In genomic region chr4:1792832-1793495, GRCh38 we compare ENCODE assay signal across 1 cellular context.
TF ChIP-seq lines count a peak whose summit lies in the region.

Gene FGFR3, plus strand, starts transcription at chr4:1793293. Its CDS starts 642 bp downstream, at chr4:1793935.

TF ChIP-seq in HepG2, 621 proteins besides CTCF, POLR2A, EP300 and RAD21 (continued from another document and continues in another):
- TF ChIP-seq TEAD2 (CRISPR knock-in tag; IDR thresholded peaks at IDR 0.05) (no peak), RFX1 (IDR thresholded peaks at IDR 0.05) (no peak), RCOR2 (CRISPR knock-in tag; IDR thresholded peaks at IDR 0.05) (no peak), FOXJ3 (CRISPR knock-in tag; IDR thresholded peaks at IDR 0.05; ENCODE audit: borderline replicate concordance) (no peak), HCFC1 (IDR thresholded peaks at IDR 0.05; ENCODE audit: low read depth, low read length) (no peak), NFATC3 (CRISPR knock-in tag; IDR thresholded peaks at IDR 0.05) (no peak), HOXA9 (CRISPR knock-in tag; IDR thresholded peaks at IDR 0.05; ENCODE audit: borderline replicate concordance) (no peak), NFYC (CRISPR knock-in tag; IDR thresholded peaks at IDR 0.05) (no peak), TARDBP (CRISPR knock-in tag; IDR thresholded peaks at IDR 0.05) (no peak), HNRNPUL1 (IDR thresholded peaks at IDR 0.05; ENCODE audit: low read depth, low read length) (no peak), ZNF800 (CRISPR knock-in tag; IDR thresholded peaks at IDR 0.05) (no peak), SRF (IDR thresholded peaks at IDR 0.05; ENCODE audit: low read depth, low read length) (no peak), ZNF17 (CRISPR knock-in tag; IDR thresholded peaks at IDR 0.05) (no peak), GATAD2A (CRISPR knock-in tag; IDR thresholded peaks at IDR 0.05) (peak; percentile 31; the same call in 1 of the 2 replicates), SKIL (CRISPR knock-in tag; IDR thresholded peaks at IDR 0.05; ENCODE audit: borderline replicate concordance) (no peak), ZNF441 (CRISPR knock-in tag; IDR thresholded peaks at IDR 0.05; ENCODE audit: borderline replicate concordance) (no peak), ZNF552 (CRISPR knock-in tag; IDR thresholded peaks at IDR 0.05; ENCODE audit: borderline replicate concordance) (no peak), ZNF687 (CRISPR knock-in tag; IDR thresholded peaks at IDR 0.05) (peak; percentile 86), KLF15 (CRISPR knock-in tag; IDR thresholded peaks at IDR 0.05; ENCODE audit: borderline replicate concordance) (no peak), ZNF883 (CRISPR knock-in tag; IDR thresholded peaks at IDR 0.05; ENCODE audit: not compliant biosample characterization) (no peak), CC2D1A (CRISPR knock-in tag; IDR thresholded peaks at IDR 0.05) (no peak), ZNF547 (CRISPR knock-in tag; IDR thresholded peaks at IDR 0.05) (no peak), MTF2 (CRISPR knock-in tag; IDR thresholded peaks at IDR 0.05; ENCODE audit: borderline replicate concordance) (no peak), NR1H2 (CRISPR knock-in tag; IDR thresholded peaks at IDR 0.05; ENCODE audit: borderline replicate concordance, low read depth) (no peak), EEA1 (CRISPR knock-in tag; IDR thresholded peaks at IDR 0.05; ENCODE audit: borderline replicate concordance) (no peak; the same call in 1 of the 2 replicates), WIZ (CRISPR knock-in tag; IDR thresholded peaks at IDR 0.05) (no peak), ZNF225 (CRISPR knock-in tag; IDR thresholded peaks at IDR 0.05) (no peak), MTA3 (CRISPR knock-in tag; IDR thresholded peaks at IDR 0.05) (no peak), ZBTB43 (CRISPR knock-in tag; conservative IDR thresholded peaks at IDR 0.05) (no peak), ZNF792 (CRISPR knock-in tag; IDR thresholded peaks at IDR 0.05) (no peak), ZMYM2 (CRISPR knock-in tag; IDR thresholded peaks at IDR 0.05) (no peak), POLR2G (IDR thresholded peaks at IDR 0.05; ENCODE audit: low read depth, low read length) (peak; percentile 87), DR1 (CRISPR knock-in tag; IDR thresholded peaks at IDR 0.05) (no peak; the same call in 1 of the 2 replicates), ZNF501 (CRISPR knock-in tag; IDR thresholded peaks at IDR 0.05) (no peak), ZNF570 (CRISPR knock-in tag; IDR thresholded peaks at IDR 0.05; ENCODE audit: borderline replicate concordance) (no peak), ZBTB46 (CRISPR knock-in tag; IDR thresholded peaks at IDR 0.05; ENCODE audit: borderline replicate concordance) (no peak), TGIF2 (CRISPR knock-in tag; IDR thresholded peaks at IDR 0.05) (no peak), THAP8 (CRISPR knock-in tag; IDR thresholded peaks at IDR 0.05; ENCODE audit: borderline replicate concordance) (no peak), RBM39 (IDR thresholded peaks at IDR 0.05; ENCODE audit: low read depth, low read length, poor library complexity, severe bottlenecking) (no peak), ZNF512 (CRISPR knock-in tag; IDR thresholded peaks at IDR 0.05) (no peak), HNRNPH1 (optimal IDR thresholded peaks at IDR 0.05; ENCODE audit: low read depth, low read length) (no peak)
- TF ChIP-seq, protein P1, sequence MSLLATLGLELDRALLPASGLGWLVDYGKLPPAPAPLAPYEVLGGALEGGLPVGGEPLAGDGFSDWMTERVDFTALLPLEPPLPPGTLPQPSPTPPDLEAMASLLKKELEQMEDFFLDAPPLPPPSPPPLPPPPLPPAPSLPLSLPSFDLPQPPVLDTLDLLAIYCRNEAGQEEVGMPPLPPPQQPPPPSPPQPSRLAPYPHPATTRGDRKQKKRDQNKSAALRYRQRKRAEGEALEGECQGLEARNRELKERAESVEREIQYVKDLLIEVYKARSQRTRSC (CRISPR knock-in tag; IDR thresholded peaks at IDR 0.05; ENCODE audit: low read depth) = no peak
- TF ChIP-seq, protein P2, sequence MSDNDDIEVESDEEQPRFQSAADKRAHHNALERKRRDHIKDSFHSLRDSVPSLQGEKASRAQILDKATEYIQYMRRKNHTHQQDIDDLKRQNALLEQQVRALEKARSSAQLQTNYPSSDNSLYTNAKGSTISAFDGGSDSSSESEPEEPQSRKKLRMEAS (IDR thresholded peaks at IDR 0.05) = no peak
- TF ChIP-seq, protein P3, sequence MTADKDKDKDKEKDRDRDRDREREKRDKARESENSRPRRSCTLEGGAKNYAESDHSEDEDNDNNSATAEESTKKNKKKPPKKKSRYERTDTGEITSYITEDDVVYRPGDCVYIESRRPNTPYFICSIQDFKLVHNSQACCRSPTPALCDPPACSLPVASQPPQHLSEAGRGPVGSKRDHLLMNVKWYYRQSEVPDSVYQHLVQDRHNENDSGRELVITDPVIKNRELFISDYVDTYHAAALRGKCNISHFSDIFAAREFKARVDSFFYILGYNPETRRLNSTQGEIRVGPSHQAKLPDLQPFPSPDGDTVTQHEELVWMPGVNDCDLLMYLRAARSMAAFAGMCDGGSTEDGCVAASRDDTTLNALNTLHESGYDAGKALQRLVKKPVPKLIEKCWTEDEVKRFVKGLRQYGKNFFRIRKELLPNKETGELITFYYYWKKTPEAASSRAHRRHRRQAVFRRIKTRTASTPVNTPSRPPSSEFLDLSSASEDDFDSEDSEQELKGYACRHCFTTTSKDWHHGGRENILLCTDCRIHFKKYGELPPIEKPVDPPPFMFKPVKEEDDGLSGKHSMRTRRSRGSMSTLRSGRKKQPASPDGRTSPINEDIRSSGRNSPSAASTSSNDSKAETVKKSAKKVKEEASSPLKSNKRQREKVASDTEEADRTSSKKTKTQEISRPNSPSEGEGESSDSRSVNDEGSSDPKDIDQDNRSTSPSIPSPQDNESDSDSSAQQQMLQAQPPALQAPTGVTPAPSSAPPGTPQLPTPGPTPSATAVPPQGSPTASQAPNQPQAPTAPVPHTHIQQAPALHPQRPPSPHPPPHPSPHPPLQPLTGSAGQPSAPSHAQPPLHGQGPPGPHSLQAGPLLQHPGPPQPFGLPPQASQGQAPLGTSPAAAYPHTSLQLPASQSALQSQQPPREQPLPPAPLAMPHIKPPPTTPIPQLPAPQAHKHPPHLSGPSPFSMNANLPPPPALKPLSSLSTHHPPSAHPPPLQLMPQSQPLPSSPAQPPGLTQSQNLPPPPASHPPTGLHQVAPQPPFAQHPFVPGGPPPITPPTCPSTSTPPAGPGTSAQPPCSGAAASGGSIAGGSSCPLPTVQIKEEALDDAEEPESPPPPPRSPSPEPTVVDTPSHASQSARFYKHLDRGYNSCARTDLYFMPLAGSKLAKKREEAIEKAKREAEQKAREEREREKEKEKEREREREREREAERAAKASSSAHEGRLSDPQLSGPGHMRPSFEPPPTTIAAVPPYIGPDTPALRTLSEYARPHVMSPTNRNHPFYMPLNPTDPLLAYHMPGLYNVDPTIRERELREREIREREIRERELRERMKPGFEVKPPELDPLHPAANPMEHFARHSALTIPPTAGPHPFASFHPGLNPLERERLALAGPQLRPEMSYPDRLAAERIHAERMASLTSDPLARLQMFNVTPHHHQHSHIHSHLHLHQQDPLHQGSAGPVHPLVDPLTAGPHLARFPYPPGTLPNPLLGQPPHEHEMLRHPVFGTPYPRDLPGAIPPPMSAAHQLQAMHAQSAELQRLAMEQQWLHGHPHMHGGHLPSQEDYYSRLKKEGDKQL (CRISPR knock-in tag; IDR thresholded peaks at IDR 0.05; ENCODE audit: low read depth) = no peak
